ENCODE assay signal across 9 cellular contexts in genomic region chr2:154689158-154689557, GRCh38. TPM values are rescaled to one million over a fixed set of nuclear protein-coding genes. Genes with fewer than 3 reads are reported as not detected.
"Had no signal": no experiment of that assay in that cellular context is flagged by ENCODE, and none has a peak within 500 bp of the region (broad histone marks: within the 10 kb centered on the region; RNA-seq: fewer than 3 reads in every experiment).

No MANE protein-coding gene starts in this region.

- H3K9ac ChIP-seq: GM23248 had no signal

- H3K9me3 ChIP-seq: HAP-1 had no signal

- H3K4me1 ChIP-seq: HAP-1 had no signal

- ATAC-seq: GM23338, HCT116 had no signal

- H2AFZ ChIP-seq: GM23248, GM23338 had no signal

- H3K27ac ChIP-seq: GM23248 had no signal

- DNase-seq: GM23248, GOT3, H7, H9, HCEC 1CT, HFFc6 had no signal

- H3K36me3 ChIP-seq: HAP-1 had no signal

- H3K4me3 ChIP-seq: GM23248, GM23338, HAP-1 had no signal

- H3K4me2 ChIP-seq: GM23338 had no signal

RNA-seq across cellular contexts. Expression of gene KCNJ3, which starts 9.3 kb away (rescaled TPM):
- polyA plus RNA-seq: GM23248 had no signal
